7 cellular contexts compared by ENCODE assay signal in genomic region chr3:184381261-184382224, GRCh38. TPM values are rescaled to one million over a fixed set of nuclear protein-coding genes. Genes with fewer than 3 reads are reported as not detected.
DNase-seq lines count a peak whose midpoint lies in the region; ATAC-seq and TF ChIP-seq lines count a peak whose summit lies in the region.
"Had no signal": no experiment of that assay in that cellular context is flagged by ENCODE, and none has a peak within 500 bp of the region (broad histone marks: within the 10 kb centered on the region; RNA-seq: fewer than 3 reads in every experiment).

No MANE protein-coding gene starts in this region.

- H4K20me1 ChIP-seq in osteoblast (ENCODE audit: insufficient read depth, low read length), result no peaks in the 10 kb centered on the region

- H3K9ac ChIP-seq in HUES6 (ENCODE audit: low read length) (no peak overlapping the region), colonic mucosa (ENCODE audit: low read depth in 2 of 2, low read length in 2 of 2) (peak overlapping the region in 1 of 2 donors; percentile 43)

- H3K9me3 ChIP-seq in HUES6 (ENCODE audit: control insufficient read depth, insufficient read depth, low read depth, low read length) (no peaks in the 10 kb centered on the region), ectodermal cell (ENCODE audit: control insufficient read depth, low read length) (no peaks in the 10 kb centered on the region), osteoblast (ENCODE audit: low read depth, low read length) (no peaks in the 10 kb centered on the region), prostate gland (no peaks in the 10 kb centered on the region), colonic mucosa (no peaks in the 10 kb centered on the region)

- H3K27me3 ChIP-seq in HUES6 (ENCODE audit: control insufficient read depth, insufficient read depth, low read length) (peaks cover 60% of the 10 kb centered on the region), ectodermal cell (ENCODE audit: control insufficient read depth, insufficient read depth, low read length, poor library complexity, severe bottlenecking) (peaks cover 35% of the 10 kb centered on the region), osteoblast (ENCODE audit: insufficient read depth, low read length) (peaks cover 52% of the 10 kb centered on the region), prostate gland (replicated peaks; ENCODE audit: insufficient read depth) (no peaks in the 10 kb centered on the region), colonic mucosa (peaks cover 30% of the 10 kb centered on the region)

- DNase-seq in osteoblast (ENCODE audit: insufficient read length, low spot score, missing footprints), result peak; percentile 90
- DNase-seq in prostate gland (ENCODE audit: low spot score), result no peak
- DNase-seq in colonic mucosa, result no peak

- H3K4me3 ChIP-seq in HUES6 (ENCODE audit: low read depth, low read length), result peak overlapping the region; percentile 69
- H3K4me3 ChIP-seq in ectodermal cell (ENCODE audit: insufficient read depth, low read depth, low read length), result peak overlapping the region; percentile 40
- H3K4me3 ChIP-seq in osteoblast (ENCODE audit: insufficient read depth, low read length), result no peak overlapping the region
- H3K4me3 ChIP-seq in prostate gland, result no peak overlapping the region
- H3K4me3 ChIP-seq in colonic mucosa, result no peak overlapping the region

- H3K4me2 ChIP-seq in osteoblast (ENCODE audit: insufficient read depth, low read length), result no peak overlapping the region

- TF ChIP-seq CTCF in osteoblast (IDR thresholded peaks at IDR 0.05; ENCODE audit: extremely low read depth, low read depth, low read length) (no peak), prostate gland (IDR thresholded peaks at IDR 0.05) (no peak), colonic mucosa (IDR thresholded peaks at IDR 0.05) (no peak)

- H3K79me2 ChIP-seq in osteoblast (ENCODE audit: insufficient read depth, low read length), result no peaks in the 10 kb centered on the region

- ATAC-seq in GM19324 (IDR thresholded peaks at IDR 0.05; ENCODE audit: low FRiP score, unreplicated experiment), result no peak

- H3K27ac ChIP-seq in HUES6 (ENCODE audit: low read depth, low read length), result no peak overlapping the region
- H3K27ac ChIP-seq in ectodermal cell (ENCODE audit: insufficient read depth, low read depth, low read length, poor library complexity, severe bottlenecking), result no peak overlapping the region
- no peak overlapping the region for H3K27ac ChIP-seq in osteoblast (ENCODE audit: low read depth, low read length)
- no peak overlapping the region for H3K27ac ChIP-seq in prostate gland
- H3K27ac ChIP-seq in colonic mucosa, result no peak overlapping the region

- TF ChIP-seq POLR2A in prostate gland (IDR thresholded peaks at IDR 0.05), result no peak

- 5 to 6% methylated on average over 55 of the region's 55 CpGs for WGBS in ectodermal cell, 2 experiments
- WGBS in prostate gland, result 35% methylated on average over 54 of the region's 55 CpGs

- intact Hi-C loops in prostate gland (cut with DNase I), result no loop called here
- intact Hi-C loops in colonic mucosa (cut with DNase I), result no loop called here

- no peak overlapping the region for H2AFZ ChIP-seq in osteoblast (ENCODE audit: low read length)

- H3K4me1 ChIP-seq in HUES6 (ENCODE audit: control insufficient read depth, insufficient read depth, low read length), result peaks cover 37% of the 10 kb centered on the region
- peaks cover 29% of the 10 kb centered on the region for H3K4me1 ChIP-seq in ectodermal cell (ENCODE audit: control insufficient read depth, insufficient read depth, low read length)
- H3K4me1 ChIP-seq in osteoblast (ENCODE audit: insufficient read depth, low read length), result no peaks in the 10 kb centered on the region
- no peaks in the 10 kb centered on the region for H3K4me1 ChIP-seq in prostate gland (replicated peaks)
- H3K4me1 ChIP-seq in colonic mucosa, result peaks cover 9% of the 10 kb centered on the region

- H3K36me3 ChIP-seq in HUES6 (ENCODE audit: control insufficient read depth, insufficient read depth, low read length) (no peaks in the 10 kb centered on the region), ectodermal cell (ENCODE audit: control insufficient read depth, insufficient read depth, low read length) (no peaks in the 10 kb centered on the region), osteoblast (ENCODE audit: insufficient read depth, low read length) (no peaks in the 10 kb centered on the region), prostate gland (no peaks in the 10 kb centered on the region), colonic mucosa (no peaks in the 10 kb centered on the region)

RNA-seq across cellular contexts. Expression of gene CHRD, which starts 1.7 kb away (rescaled TPM):
- 9.1 TPM for polyA plus RNA-seq in ectodermal cell (2013, experiment 1 of 4)
- polyA plus RNA-seq in ectodermal cell (2013, experiment 2 of 4), result 8.6 TPM
- polyA plus RNA-seq in ectodermal cell (2013, experiment 3 of 4), result 9.9 TPM
- polyA plus RNA-seq in ectodermal cell (2013, experiment 4 of 4), result 12.7 TPM
- total RNA-seq in osteoblast (0.29 and 0.36 TPM in 2 replicates), prostate gland (1 to 10 TPM; 2.5 to 8.0 TPM), colonic mucosa (1 to 10 TPM; 2.0 TPM)
- total RNA-seq: T-helper 2 cell treated with Interferon-gamma antibody and Interleukin-4, amounts not matched to agents 100 ng/mL and 5 ng/mL, for 36 hours had no signal

RNA-seq across cellular contexts. Expression of gene THPO, which starts 3.5 kb away (rescaled TPM):
- 3.0 TPM for polyA plus RNA-seq in ectodermal cell (2013, experiment 1 of 4)
- 3.0 TPM for polyA plus RNA-seq in ectodermal cell (2013, experiment 2 of 4)
- 1.6 TPM for polyA plus RNA-seq in ectodermal cell (2013, experiment 3 of 4)
- polyA plus RNA-seq in ectodermal cell (2013, experiment 4 of 4), result 1.5 TPM
- total RNA-seq in osteoblast (under 0.01 TPM in 1 of 2 replicates, not detected in the other), prostate gland (not detected), colonic mucosa (under 1 TPM in 1 of 2 donors, not detected in 1; 0.17 TPM)
- total RNA-seq: T-helper 2 cell treated with Interferon-gamma antibody and Interleukin-4, amounts not matched to agents 100 ng/mL and 5 ng/mL, for 36 hours had no signal

RNA-seq across cellular contexts. Expression of gene POLR2H, which starts 20.0 kb away (rescaled TPM):
- polyA plus RNA-seq in ectodermal cell (2013, experiment 1 of 4), result 116 TPM
- polyA plus RNA-seq in ectodermal cell (2013, experiment 2 of 4), result 121 TPM
- 105 TPM for polyA plus RNA-seq in ectodermal cell (2013, experiment 3 of 4)
- polyA plus RNA-seq in ectodermal cell (2013, experiment 4 of 4), result 123 TPM
- 47.4 and 61.2 TPM in 2 replicates for total RNA-seq in osteoblast
- total RNA-seq in prostate gland, result 10 to 100 TPM; 62.7 to 89.2 TPM
- 100 to 1,000 TPM in 1 of 2 donors, 10 to 100 TPM in 1; 98.2 to 130 TPM for total RNA-seq in colonic mucosa

RNA-seq across cellular contexts. Expression of gene CLCN2, which starts 20.1 kb away (rescaled TPM):
- 45.1 TPM for polyA plus RNA-seq in ectodermal cell (2013, experiment 1 of 4)
- 48.2 TPM for polyA plus RNA-seq in ectodermal cell (2013, experiment 2 of 4)
- 40.2 TPM for polyA plus RNA-seq in ectodermal cell (2013, experiment 3 of 4)
- 44.0 TPM for polyA plus RNA-seq in ectodermal cell (2013, experiment 4 of 4)
- 3.2 and 4.3 TPM in 2 replicates for total RNA-seq in osteoblast
- total RNA-seq in prostate gland, result 10 to 100 TPM in 1 of 2 donors, 1 to 10 TPM in 1; 4.9 to 47.5 TPM
- 10 to 100 TPM; 61.1 to 71.6 TPM for total RNA-seq in colonic mucosa

RNA-seq across cellular contexts. Expression of gene FAM131A, which starts 44.1 kb away (rescaled TPM):
- polyA plus RNA-seq in ectodermal cell (2013, experiment 1 of 4), result 25.5 TPM
- polyA plus RNA-seq in ectodermal cell (2013, experiment 2 of 4), result 24.2 TPM
- polyA plus RNA-seq in ectodermal cell (2013, experiment 3 of 4), result 20.9 TPM
- 21.4 TPM for polyA plus RNA-seq in ectodermal cell (2013, experiment 4 of 4)
- total RNA-seq in osteoblast (9.8 and 10.6 TPM in 2 replicates), prostate gland (10 to 100 TPM; 22.0 to 71.0 TPM), colonic mucosa (10 to 100 TPM; 15.0 to 22.0 TPM)

Comparison
In these comparisons a context has a peak if more than half of its experiments do, and no peak if none do; other contexts are left out.
1. H3K4me3 ChIP-seq: peak in HUES6 (single experiment) and ectodermal cell (single experiment); none in osteoblast (single experiment), prostate gland (0 of 2) and colonic mucosa (single experiment).